8 cellular contexts compared by ENCODE assay signal in genomic region chr12:53299101-53299453, GRCh38. TPM values are rescaled to one million over a fixed set of nuclear protein-coding genes. Genes with fewer than 3 reads are reported as not detected.
DNase-seq lines count a peak whose midpoint lies in the region; ATAC-seq and TF ChIP-seq lines count a peak whose summit lies in the region.

No MANE protein-coding gene starts in this region.

- no peaks in the 10 kb centered on the region for H3K9me3 ChIP-seq in DND-41 (ENCODE audit: insufficient read depth, low read length, severe bottlenecking)

- H3K36me3 Mint-ChIP-seq in activated naive CD4-positive, alpha-beta T cell treated with anti-CD3 and anti-CD28 coated beads, Interleukin-2, amount 50 U/mL, for 72 hours, result peaks cover 47 to 62% of the 10 kb centered on the region in 2 donors

- no peak for ATAC-seq in DND-41 (ENCODE audit: insufficient read depth, low read depth)
- ATAC-seq in activated naive CD4-positive, alpha-beta T cell treated with anti-CD3 and anti-CD28 coated beads, Interleukin-2, amount 50 U/mL, for 72 hours, result peak; percentile 49 to 56
- ATAC-seq in left ventricle myocardium superior, result peak; percentile 2
- ATAC-seq in HG03342 (IDR thresholded peaks at IDR 0.05; ENCODE audit: unreplicated experiment), result no peak
- no peak for ATAC-seq in HG03135 (IDR thresholded peaks at IDR 0.05; ENCODE audit: unreplicated experiment)

- H2AFZ ChIP-seq in DND-41 (ENCODE audit: low read depth, low read length), result no peak overlapping the region; the same call in 1 of the 2 replicates

- peak overlapping the region; percentile 69 for H3K9ac ChIP-seq in DND-41 (ENCODE audit: low read depth, low read length)

- H3K27ac Mint-ChIP-seq in activated naive CD4-positive, alpha-beta T cell treated with anti-CD3 and anti-CD28 coated beads, Interleukin-2, amount 50 U/mL, for 72 hours, result peak overlapping the region; percentile 92 to 98

- H3K4me3 ChIP-seq in DND-41 (ENCODE audit: low read depth in 1 of 2, low read length in 2 of 2) (peak overlapping the region in 1 of 2 experiments; percentile 74; a peak in 3 of 4 replicates), skin epidermis (peak overlapping the region in 6 of 7 experiments; percentile 71 to 89 (median 80))

- H3K27me3 ChIP-seq in DND-41 (ENCODE audit: insufficient read depth, low read length, poor library complexity), result no peaks in the 10 kb centered on the region

- H3K36me3 ChIP-seq in DND-41 (ENCODE audit: insufficient read depth, low read length), result peaks cover 50% of the 10 kb centered on the region

- no peaks in the 10 kb centered on the region for H3K9me3 Mint-ChIP-seq in activated naive CD4-positive, alpha-beta T cell treated with anti-CD3 and anti-CD28 coated beads, Interleukin-2, amount 50 U/mL, for 72 hours

- intact Hi-C loops in left ventricle myocardium superior (cut with micrococcal nuclease), result no loop called here

- no peak overlapping the region for H3K27ac ChIP-seq in DND-41 (ENCODE audit: low read length)
- H3K27ac ChIP-seq in skin epidermis, result peak overlapping the region in 20 of 21 experiments; percentile 29 to 90 (median 79)

- no peak for TF ChIP-seq CTCF in DND-41 (IDR thresholded peaks at IDR 0.05; ENCODE audit: borderline replicate concordance, extremely low read depth, low read length, poor library complexity, severe bottlenecking)

- peaks cover 81% of the 10 kb centered on the region for H3K4me1 ChIP-seq in DND-41 (ENCODE audit: insufficient read depth, low read length)

- peak overlapping the region; percentile 97 for H3K4me2 ChIP-seq in DND-41 (ENCODE audit: insufficient read depth, low read length)

- DNase-seq in DND-41 (no peak), NOMO-1 (lab: John Stamatoyannopoulos, UW; ENCODE audit: unreplicated experiment in 2 of 2) (peak; percentile 89 to 99), left ventricle myocardium superior (no peak), NCI-H1436 (lab: John Stamatoyannopoulos, UW) (no peak)
- DNase-seq in activated naive CD4-positive, alpha-beta T cell treated with anti-CD3 and anti-CD28 coated beads, Interleukin-2, amount 50 U/mL, for 72 hours (ENCODE audit: low spot score in 2 of 2), result peak in 1 of 2 donors; percentile 61

- H4K20me1 ChIP-seq in DND-41 (ENCODE audit: insufficient read depth, low read length), result peaks cover 3% of the 10 kb centered on the region; the same call in 1 of the 2 replicates

- peaks cover 61% of the 10 kb centered on the region for H3K79me2 ChIP-seq in DND-41 (ENCODE audit: insufficient read depth, low read length)

RNA-seq across cellular contexts. Expression of gene MYG1, which starts 0.4 kb away (rescaled TPM):
- total RNA-seq in activated naive CD4-positive, alpha-beta T cell treated with anti-CD3 and anti-CD28 coated beads, Interleukin-2, amount 50 U/mL, for 72 hours, result 10 to 100 TPM; 63.8 to 91.5 TPM
- 42.5 TPM for total RNA-seq in left ventricle myocardium superior

RNA-seq across cellular contexts. Expression of gene PFDN5, which starts 3.7 kb away (rescaled TPM):
- 100 to 1,000 TPM; 334 to 355 TPM for total RNA-seq in activated naive CD4-positive, alpha-beta T cell treated with anti-CD3 and anti-CD28 coated beads, Interleukin-2, amount 50 U/mL, for 72 hours
- 374 TPM for total RNA-seq in left ventricle myocardium superior

RNA-seq across cellular contexts. Expression of gene AAAS, which starts 22.3 kb away (rescaled TPM):
- 10 to 100 TPM; 52.3 to 83.5 TPM for total RNA-seq in activated naive CD4-positive, alpha-beta T cell treated with anti-CD3 and anti-CD28 coated beads, Interleukin-2, amount 50 U/mL, for 72 hours
- total RNA-seq in left ventricle myocardium superior, result 39.4 TPM

RNA-seq across cellular contexts. Expression of gene ESPL1, which starts 31.0 kb away (rescaled TPM):
- 10 to 100 TPM; 32.8 to 76.3 TPM for total RNA-seq in activated naive CD4-positive, alpha-beta T cell treated with anti-CD3 and anti-CD28 coated beads, Interleukin-2, amount 50 U/mL, for 72 hours
- total RNA-seq in left ventricle myocardium superior, result 0.17 TPM

RNA-seq across cellular contexts. Expression of gene SP7, which starts 37.1 kb away (rescaled TPM):
- not detected for total RNA-seq in activated naive CD4-positive, alpha-beta T cell treated with anti-CD3 and anti-CD28 coated beads, Interleukin-2, amount 50 U/mL, for 72 hours
- not detected for total RNA-seq in left ventricle myocardium superior

Comparison
In these comparisons a context has a peak if more than half of its experiments do, and no peak if none do; other contexts are left out.
1. ATAC-seq: peak in activated naive CD4-positive, alpha-beta T cell treated with anti-CD3 and anti-CD28 coated beads, Interleukin-2, amount 50 U/mL, for 72 hours (2 of 2) and left ventricle myocardium superior (single experiment); none in DND-41 (single experiment), HG03342 (single experiment) and HG03135 (single experiment).
2. DNase-seq: peak in NOMO-1 (2 of 2); none in DND-41 (single experiment), left ventricle myocardium superior (single experiment) and NCI-H1436 (single experiment).